ENCODE assay signal across 9 cellular contexts in genomic region chr11:18145837-18146236, GRCh38. TPM values are rescaled to one million over a fixed set of nuclear protein-coding genes. Genes with fewer than 3 reads are reported as not detected.
"Had no signal": no experiment of that assay in that cellular context is flagged by ENCODE, and none has a peak within 500 bp of the region (broad histone marks: within the 10 kb centered on the region; RNA-seq: fewer than 3 reads in every experiment).

No MANE protein-coding gene starts in this region.

- H3K27ac Mint-ChIP-seq: GM23338, H9 had no signal

- H3K4me2 ChIP-seq: GM23338 had no signal

- FAIRE-seq: H1, H54, HTR-8/SVneo, K562 had no signal

- H3K4me3 Mint-ChIP-seq: GM23338, H9 had no signal

- DNase-seq: H9, HCEC 1CT, IMR-90 had no signal

- H2AFZ ChIP-seq: GM23338 had no signal

- H3K9me3 Mint-ChIP-seq: GM23338, H9 had no signal

- ATAC-seq: GM23338, K562 had no signal

- H3K4me3 ChIP-seq: GM23338, K562 had no signal

RNA-seq across cellular contexts. Expression of gene MRGPRX3, which starts 13.5 kb away (rescaled TPM):
- total RNA-seq: GM23338, H1, H9, HT-29, IMR-90, K562 had no signal
- polyA plus RNA-seq: GM23338, H1, IMR-90, K562 had no signal

RNA-seq across cellular contexts. Expression of gene MRGPRX4, which starts 26.8 kb away (rescaled TPM):
- total RNA-seq: GM23338, H1, H9, HT-29, IMR-90, K562 had no signal
- polyA plus RNA-seq: GM23338, H1, K562 had no signal
